8 cellular contexts compared by ENCODE assay signal in genomic region chr1:28735961-28736449, GRCh38. TPM values are rescaled to one million over a fixed set of nuclear protein-coding genes. Genes with fewer than 3 reads are reported as not detected.
DNase-seq lines count a peak whose midpoint lies in the region; ATAC-seq and TF ChIP-seq lines count a peak whose summit lies in the region.

No MANE protein-coding gene starts in this region.

- H3K9me3 ChIP-seq in adrenal gland (replicated peaks in 1 of 3), result no peaks in the 10 kb centered on the region
- no peaks in the 10 kb centered on the region for H3K9me3 ChIP-seq in testis

- H3K27ac Mint-ChIP-seq in T-helper 2 cell treated with Interferon-gamma antibody and Interleukin-4, amounts not matched to agents 5 μg/mL and 100 μg/mL, for 36 hours, result peak overlapping the region; percentile 95

- no peaks in the 10 kb centered on the region for H3K27me3 ChIP-seq in adrenal gland
- H3K27me3 ChIP-seq in layer of hippocampus (ENCODE audit: control insufficient read depth, insufficient read depth, low read length), result no peaks in the 10 kb centered on the region
- H3K27me3 ChIP-seq in testis, result no peaks in the 10 kb centered on the region

- H3K27ac ChIP-seq in adrenal gland (peak overlapping the region in 4 of 5 donors; percentile 82 to 99 (median 94)), layer of hippocampus (ENCODE audit: low read depth, low read length) (peak overlapping the region; percentile 92), testis (peak overlapping the region; percentile 96 to 99)

- no peak for TF ChIP-seq POLR2A in adrenal gland (IDR thresholded peaks at IDR 0.05)
- no peak for TF ChIP-seq POLR2A in testis (IDR thresholded peaks at IDR 0.05)

- H3K9me3 Mint-ChIP-seq in T-helper 2 cell treated with Interferon-gamma antibody and Interleukin-4, amounts not matched to agents 5 μg/mL and 100 μg/mL, for 36 hours, result no peaks in the 10 kb centered on the region

- H3K4me3 ChIP-seq in adrenal gland, result peak overlapping the region in 2 of 4 donors; percentile 86 to 97
- H3K4me3 ChIP-seq in testis, result peak overlapping the region; percentile 97 to 100

- H3K36me3 ChIP-seq in adrenal gland (replicated peaks in 1 of 2) (peaks cover 0 to 26% of the 10 kb centered on the region in 2 donors), testis (ENCODE audit: low read depth, missing control alignments) (no peaks in the 10 kb centered on the region)

- peaks cover 29% of the 10 kb centered on the region for H3K36me3 Mint-ChIP-seq in T-helper 2 cell treated with Interferon-gamma antibody and Interleukin-4, amounts not matched to agents 5 μg/mL and 100 μg/mL, for 36 hours (ENCODE audit: low read depth)

- no peak for ATAC-seq in HG02678 (IDR thresholded peaks at IDR 0.05; ENCODE audit: unreplicated experiment)

- WGBS in adrenal gland, 4 donors, result 13 to 19% (median 14%) methylated on average over 13 to 15 of the region's 15 CpGs
- WGBS in testis, 2 donors, result 11% methylated on average over 15 of the region's 15 CpGs

- intact Hi-C loops in adrenal gland (cut with DNase I) (no loop called here), testis (cut with DNase I; ENCODE audit: low total_unique reads) (no loop called here)

- TF ChIP-seq CTCF in adrenal gland (IDR thresholded peaks at IDR 0.05) (no peak), testis (IDR thresholded peaks at IDR 0.05) (no peak)

- no peak for DNase-seq in T-helper 2 cell treated with Interferon-gamma antibody and Interleukin-4, amounts not matched to agents 5 μg/mL and 100 μg/mL, for 36 hours (ENCODE audit: low spot score)
- DNase-seq in T-helper 2 cell (no peak), adrenal gland (no peak), testis (no peak), glomerular visceral epithelial cell (ENCODE audit: extremely low spot score) (no peak)
- DNase-seq in stimulated activated CD4-positive, alpha-beta T cell treated with anti-CD3 and anti-CD28 coated beads, Interleukin-4, amount 100 ng/mL, for 4 hours, result no peak

- peaks cover 10 to 30% of the 10 kb centered on the region in 2 donors for H3K4me1 ChIP-seq in adrenal gland (replicated peaks in 1 of 2)
- H3K4me1 ChIP-seq in testis, result peaks cover 17% of the 10 kb centered on the region

- H3K27me3 Mint-ChIP-seq in T-helper 2 cell treated with Interferon-gamma antibody and Interleukin-4, amounts not matched to agents 5 μg/mL and 100 μg/mL, for 36 hours (ENCODE audit: low read depth), result no peaks in the 10 kb centered on the region

- H3K4me1 Mint-ChIP-seq in T-helper 2 cell treated with Interferon-gamma antibody and Interleukin-4, amounts not matched to agents 5 μg/mL and 100 μg/mL, for 36 hours (ENCODE audit: low read depth), result peaks cover 25% of the 10 kb centered on the region

- H3K4me3 Mint-ChIP-seq in T-helper 2 cell treated with Interferon-gamma antibody and Interleukin-4, amounts not matched to agents 5 μg/mL and 100 μg/mL, for 36 hours, result peak overlapping the region; percentile 93

RNA-seq across cellular contexts. Expression of gene YTHDF2, which starts 0.7 kb away (rescaled TPM):
- total RNA-seq in adrenal gland, result 10 to 100 TPM; 45.3 to 95.0 (median 71.6) TPM
- 10 to 100 TPM; 41.0 to 75.6 (median 54.6) TPM for polyA plus RNA-seq in adrenal gland
- total RNA-seq in testis, result 10 to 100 TPM; 69.6 to 89.4 TPM
- polyA plus RNA-seq in testis (ENCODE audit: insufficient read depth, low read depth, low replicate concordance), result 63.3 TPM
